Comparison of ENCODE assay signal across 12 cellular contexts in the genomic region with DNA sequence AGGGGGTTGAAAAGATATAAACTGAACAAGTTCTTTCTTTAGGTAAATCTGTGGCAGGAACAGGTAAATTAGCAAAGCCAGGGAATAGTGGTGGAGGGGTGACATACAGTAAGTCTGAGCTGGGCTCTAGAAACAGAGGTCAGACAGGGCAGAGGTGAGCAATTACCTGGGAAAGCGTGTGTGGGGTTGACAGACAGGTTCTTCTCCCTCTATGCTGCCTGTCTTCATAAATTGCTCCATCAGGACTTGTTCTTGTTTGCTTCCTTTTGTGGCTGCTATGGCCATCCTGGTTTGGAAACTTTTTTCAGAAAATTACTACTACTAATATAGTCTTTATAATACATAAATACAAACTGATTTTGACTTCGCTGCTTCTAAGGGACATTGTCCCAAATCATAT. TPM values are rescaled to one million over a fixed set of nuclear protein-coding genes. Genes with fewer than 3 reads are reported as not detected.
DNase-seq lines count a peak whose midpoint lies in the region; ATAC-seq and TF ChIP-seq lines count a peak whose summit lies in the region.
"Had no signal": no experiment of that assay in that cellular context is flagged by ENCODE, and none has a peak within 500 bp of the region (broad histone marks: within the 10 kb centered on the region; RNA-seq: fewer than 3 reads in every experiment).

No MANE protein-coding gene starts in this region.

- no peak overlapping the region for H3K4me3 Mint-ChIP-seq in activated naive CD4-positive, alpha-beta T cell treated with anti-CD3 and anti-CD28 coated beads for 36 hours
- peak overlapping the region; percentile 75 for H3K4me3 Mint-ChIP-seq in T-helper 17 cell
- no peak overlapping the region for H3K4me3 Mint-ChIP-seq in stimulated activated effector memory CD8-positive, alpha-beta T cell treated with anti-CD3 and anti-CD28 coated beads, Interleukin-12 subunit alpha, Interleukin-12 subunit beta, amount 100 ng/mL, for 72 hours

- H3K27ac ChIP-seq in gastroesophageal sphincter, result peak overlapping the region in 3 of 4 donors; percentile 34 to 95 (median 43)

- TF ChIP-seq EP300 in gastroesophageal sphincter (IDR thresholded peaks at IDR 0.05), result no peak

- H3K9me3 Mint-ChIP-seq in activated naive CD4-positive, alpha-beta T cell treated with anti-CD3 and anti-CD28 coated beads for 36 hours, result no peaks in the 10 kb centered on the region
- H3K9me3 Mint-ChIP-seq in stimulated activated effector memory CD8-positive, alpha-beta T cell treated with anti-CD3 and anti-CD28 coated beads, Interleukin-12 subunit alpha, Interleukin-12 subunit beta, amount 100 ng/mL, for 72 hours, result no peaks in the 10 kb centered on the region

- no peaks in the 10 kb centered on the region for H3K27me3 ChIP-seq in gastroesophageal sphincter

- no peaks in the 10 kb centered on the region for H3K9me3 ChIP-seq in T-helper 17 cell (ENCODE audit: control insufficient read depth, low read length, poor library complexity, severe bottlenecking)
- H3K9me3 ChIP-seq in gastroesophageal sphincter, result no peaks in the 10 kb centered on the region

- peak overlapping the region; percentile 34 for H3K27ac Mint-ChIP-seq in activated naive CD4-positive, alpha-beta T cell treated with anti-CD3 and anti-CD28 coated beads for 36 hours
- H3K27ac Mint-ChIP-seq in T-helper 17 cell, result peak overlapping the region; percentile 96
- peak overlapping the region; percentile 15 for H3K27ac Mint-ChIP-seq in stimulated activated effector memory CD8-positive, alpha-beta T cell treated with anti-CD3 and anti-CD28 coated beads, Interleukin-12 subunit alpha, Interleukin-12 subunit beta, amount 100 ng/mL, for 72 hours

- H3K36me3 ChIP-seq in gastroesophageal sphincter, result peaks cover 0 to 40% of the 10 kb centered on the region in 2 donors

- peaks cover 41% of the 10 kb centered on the region for H3K36me3 Mint-ChIP-seq in activated naive CD4-positive, alpha-beta T cell treated with anti-CD3 and anti-CD28 coated beads for 36 hours (ENCODE audit: low read depth)
- peaks cover 20% of the 10 kb centered on the region for H3K36me3 Mint-ChIP-seq in T-helper 17 cell (ENCODE audit: low read depth)
- H3K36me3 Mint-ChIP-seq in stimulated activated effector memory CD8-positive, alpha-beta T cell treated with anti-CD3 and anti-CD28 coated beads, Interleukin-12 subunit alpha, Interleukin-12 subunit beta, amount 100 ng/mL, for 72 hours, result peaks cover 98% of the 10 kb centered on the region

- DNase-seq in activated naive CD4-positive, alpha-beta T cell treated with anti-CD3 and anti-CD28 coated beads for 36 hours, result no peak
- DNase-seq in activated naive CD4-positive, alpha-beta T cell (lab: John Stamatoyannopoulos, UW), result no peak
- no peak for DNase-seq in T-helper 17 cell
- no peak for DNase-seq in stimulated activated effector memory CD8-positive, alpha-beta T cell treated with anti-CD3 and anti-CD28 coated beads, Interleukin-12 subunit alpha, Interleukin-12 subunit beta, amount 100 ng/mL, for 72 hours (ENCODE audit: low spot score in 2 of 2)
- no peak for DNase-seq in foreskin melanocyte
- no peak for DNase-seq in omental fat pad (ENCODE audit: low spot score)
- DNase-seq: hippocampal formation; left ventricle myocardium superior; NCI-H226; stimulated activated CD4-positive, alpha-beta T cell treated with anti-CD3 and anti-CD28 coated beads, Interleukin-2, amount 100 ng/mL, for 24 hours had no signal

- H3K4me1 Mint-ChIP-seq in activated naive CD4-positive, alpha-beta T cell treated with anti-CD3 and anti-CD28 coated beads for 36 hours (ENCODE audit: low read depth), result peaks cover 49% of the 10 kb centered on the region
- peaks cover 45% of the 10 kb centered on the region for H3K4me1 Mint-ChIP-seq in T-helper 17 cell
- peaks cover 45% of the 10 kb centered on the region for H3K4me1 Mint-ChIP-seq in stimulated activated effector memory CD8-positive, alpha-beta T cell treated with anti-CD3 and anti-CD28 coated beads, Interleukin-12 subunit alpha, Interleukin-12 subunit beta, amount 100 ng/mL, for 72 hours

- no peaks in the 10 kb centered on the region for H3K27me3 Mint-ChIP-seq in activated naive CD4-positive, alpha-beta T cell treated with anti-CD3 and anti-CD28 coated beads for 36 hours (ENCODE audit: low read depth)
- H3K27me3 Mint-ChIP-seq in T-helper 17 cell, result no peaks in the 10 kb centered on the region

- CTCF ChIA-PET in activated naive CD4-positive, alpha-beta T cell treated with anti-CD3 and anti-CD28 coated beads for 36 hours (lab: Charles Lee), result interaction anchor here (1.4 kb wide), 1 partner anchor 59 kb away, joined by 4 read pairs; no protein-coding TSS in a partner anchor

- intact Hi-C loops in activated naive CD4-positive, alpha-beta T cell treated with anti-CD3 and anti-CD28 coated beads for 36 hours (cut with micrococcal nuclease), result no loop called here

- no peak overlapping the region for H3K4me3 ChIP-seq in gastroesophageal sphincter

- 88% methylated on average over 2 of the region's 2 CpGs for WGBS in gastroesophageal sphincter (ENCODE audit: low coverage in 1 of 2), 2 donors

- TF ChIP-seq POLR2A in gastroesophageal sphincter (IDR thresholded peaks at IDR 0.05), result no peak

- TF ChIP-seq CTCF in gastroesophageal sphincter (IDR thresholded peaks at IDR 0.05) (no peak), omental fat pad (IDR thresholded peaks at IDR 0.05) (no peak)

- H3K4me1 ChIP-seq in gastroesophageal sphincter, result peaks cover 2 to 59% (median 12%) of the 10 kb centered on the region in 3 donors

- ATAC-seq in T-helper 17 cell (no peak), gastroesophageal sphincter (no peak), HG03175 (IDR thresholded peaks at IDR 0.05; ENCODE audit: unreplicated experiment) (no peak), omental fat pad (ENCODE audit: low FRiP score) (no peak)
- ATAC-seq in stimulated activated effector memory CD8-positive, alpha-beta T cell treated with anti-CD3 and anti-CD28 coated beads, Interleukin-12 subunit alpha, Interleukin-12 subunit beta, amount 100 ng/mL, for 72 hours, result no peak
- ATAC-seq: left ventricle myocardium superior had no signal

RNA-seq across cellular contexts. Expression of a gene that starts 3.4 kb away (rescaled TPM):
- 10 to 100 TPM; 37.5 to 40.0 TPM for total RNA-seq in activated naive CD4-positive, alpha-beta T cell treated with anti-CD3 and anti-CD28 coated beads for 36 hours
- 100 to 1,000 TPM; 191 to 257 TPM for total RNA-seq in T-helper 17 cell
- total RNA-seq in gastroesophageal sphincter, result 100 to 1,000 TPM in 3 of 4 donors, 10 to 100 TPM in 1; 84.7 to 137 (median 122) TPM
- 10 to 100 TPM; 45.6 to 58.6 (median 47.4) TPM for total RNA-seq in omental fat pad

RNA-seq across cellular contexts. Expression of a gene that starts 30.7 kb away (rescaled TPM):
- 100 to 1,000 TPM; 290 to 303 TPM for total RNA-seq in activated naive CD4-positive, alpha-beta T cell treated with anti-CD3 and anti-CD28 coated beads for 36 hours
- total RNA-seq in T-helper 17 cell (100 to 1,000 TPM; 222 to 231 TPM), gastroesophageal sphincter (100 to 1,000 TPM; 136 to 230 (median 176) TPM), omental fat pad (10 to 100 TPM; 86.1 to 92.1 (median 88.8) TPM)

Comparison
In these comparisons a context has a peak if more than half of its experiments do, and no peak if none do; other contexts are left out.
1. H3K27ac Mint-ChIP-seq: peak in every context shown above with its lines; median percentile 96 in T-helper 17 cell; 34 in activated naive CD4-positive, alpha-beta T cell treated with anti-CD3 and anti-CD28 coated beads for 36 hours; 15 in stimulated activated effector memory CD8-positive, alpha-beta T cell treated with anti-CD3 and anti-CD28 coated beads, Interleukin-12 subunit alpha, Interleukin-12 subunit beta, amount 100 ng/mL, for 72 hours.